8 cellular contexts compared by ENCODE assay signal in genomic region chr13:51797664-51798488, GRCh38. TPM values are rescaled to one million over a fixed set of nuclear protein-coding genes. Genes with fewer than 3 reads are reported as not detected.
DNase-seq lines count a peak whose midpoint lies in the region; ATAC-seq and TF ChIP-seq lines count a peak whose summit lies in the region.

No MANE protein-coding gene starts in this region.

- ATAC-seq in HG02678 (IDR thresholded peaks at IDR 0.05; ENCODE audit: unreplicated experiment) = peak; percentile 55

- peak overlapping the region; percentile 44 for H3K27ac ChIP-seq in VCaP

- TF ChIP-seq CTCF in VCaP (conservative IDR thresholded peaks at IDR 0.05) = peak; percentile 80

- DNase-seq in SKM-1 treated with dmso at 0.1 percent for 144 hours (lab: John Stamatoyannopoulos, UW; ENCODE audit: unreplicated experiment) (peak; percentile 6), SKM-1 (lab: John Stamatoyannopoulos, UW; ENCODE audit: unreplicated experiment) (no peak), NCI-H2029 treated with DMSO at 0.1 percent for 48 hours (lab: John Stamatoyannopoulos, UW) (peak; percentile 50), dermis microvascular lymphatic vessel endothelial cell (ENCODE audit: low read depth in 2 of 2) (peak; percentile 55 to 68), midbrain (lab: John Stamatoyannopoulos, UW) (peak; percentile 41), foreskin melanocyte (no peak)

RNA-seq across cellular contexts. Expression of gene DHRS12, which starts 6.1 kb away (rescaled TPM):
- total RNA-seq in dermis microvascular lymphatic vessel endothelial cell = 5.4 and 10.5 TPM in 2 replicates

RNA-seq across cellular contexts. Expression of gene TMEM272, which starts 47.1 kb away (rescaled TPM):
- total RNA-seq in dermis microvascular lymphatic vessel endothelial cell = not detected in 2 replicates

Comparison
In these comparisons a context has a peak if more than half of its experiments do, and no peak if none do; other contexts are left out.
1. DNase-seq: peak in SKM-1 treated with dmso at 0.1 percent for 144 hours (single experiment), NCI-H2029 treated with DMSO at 0.1 percent for 48 hours (single experiment), dermis microvascular lymphatic vessel endothelial cell (2 of 2) and midbrain (single experiment); none in SKM-1 (single experiment) and foreskin melanocyte (single experiment).